Comparison of ENCODE assay signal across 2 cellular contexts in genomic region chr6:8108031-8108660, GRCh38.
TF ChIP-seq lines count a peak whose summit lies in the region.

No MANE protein-coding gene starts in this region.

TF ChIP-seq in PFSK-1, 5 proteins besides CTCF, POLR2A, EP300 and RAD21:
- TF ChIP-seq FOXP2 (optimal IDR thresholded peaks at IDR 0.05; ENCODE audit: borderline replicate concordance, extremely low read depth, extremely low read length, insufficient read depth) (peak; percentile 99), SIN3A (IDR thresholded peaks at IDR 0.05; ENCODE audit: borderline replicate concordance, insufficient read depth, low read length) (0 out of 2 replicates have a peak, but pooled peaks have one; percentile 45), POLR2AphosphoS5 (IDR thresholded peaks at IDR 0.05; ENCODE audit: low read depth, low read length) (no peak), TAF1 (IDR thresholded peaks at IDR 0.05; ENCODE audit: borderline replicate concordance, insufficient read depth, low read length) (no peak), REST (IDR thresholded peaks at IDR 0.05; ENCODE audit: insufficient read depth in 1 of 2, low read depth in 2 of 2, low read length in 2 of 2) (no peak)

TF ChIP-seq in H1, 55 proteins besides CTCF, POLR2A, EP300 and RAD21:
- TF ChIP-seq SIN3A (conservative IDR thresholded peaks at IDR 0.05 in 1 of 2, IDR thresholded peaks at IDR 0.05 in 1 of 2; ENCODE audit: low read depth in 1 of 2, low read length in 2 of 2) (no peak), MAFK (IDR thresholded peaks at IDR 0.05; ENCODE audit: low read depth, low read length) (no peak), CHD1 (IDR thresholded peaks at IDR 0.05; ENCODE audit: low read depth, low read length) (no peak), POLR2AphosphoS5 (IDR thresholded peaks at IDR 0.05; ENCODE audit: low read depth, low read length) (no peak), PHF8 (conservative IDR thresholded peaks at IDR 0.05; ENCODE audit: low read depth, low read length) (no peak), HDAC6 (IDR thresholded peaks at IDR 0.05; ENCODE audit: low read depth, low read length) (no peak), RFX5 (IDR thresholded peaks at IDR 0.05; ENCODE audit: borderline replicate concordance, low read depth, low read length) (no peak), GTF2F1 (IDR thresholded peaks at IDR 0.05; ENCODE audit: borderline replicate concordance, low read depth, low read length) (no peak), SAP30 (IDR thresholded peaks at IDR 0.05; ENCODE audit: insufficient read depth, insufficient replicate concordance, low read length) (no peak)
- TF ChIP-seq, protein P1, sequence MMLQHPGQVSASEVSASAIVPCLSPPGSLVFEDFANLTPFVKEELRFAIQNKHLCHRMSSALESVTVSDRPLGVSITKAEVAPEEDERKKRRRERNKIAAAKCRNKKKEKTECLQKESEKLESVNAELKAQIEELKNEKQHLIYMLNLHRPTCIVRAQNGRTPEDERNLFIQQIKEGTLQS (IDR thresholded peaks at IDR 0.05; ENCODE audit: insufficient read depth, low read depth, low read length) = no peak
